8 cellular contexts compared by ENCODE assay signal in genomic region chr10:80464557-80465466, GRCh38. TPM values are rescaled to one million over a fixed set of nuclear protein-coding genes. Genes with fewer than 3 reads are reported as not detected.
DNase-seq lines count a peak whose midpoint lies in the region; ATAC-seq and TF ChIP-seq lines count a peak whose summit lies in the region.

No MANE protein-coding gene starts in this region.

- peak overlapping the region; percentile 56 for H2AFZ ChIP-seq in parathyroid adenoma

- no peaks in the 10 kb centered on the region for H3K27me3 ChIP-seq in cardiac muscle cell
- H3K27me3 ChIP-seq in parathyroid adenoma (ENCODE audit: control insufficient read depth, insufficient read depth, low read length), result no peaks in the 10 kb centered on the region

- peak; percentile 49 for DNase-seq in activated naive CD4-positive, alpha-beta T cell treated with anti-CD3 and anti-CD28 coated beads for 36 hours
- DNase-seq in activated naive CD4-positive, alpha-beta T cell treated with Interleukin-2 at 50 U/mL for 16 hours, result no peak
- peak; percentile 57 for DNase-seq in activated CD4-positive, alpha-beta memory T cell treated with anti-CD3 and anti-CD28 coated beads for 36 hours
- DNase-seq in cardiac muscle cell (ENCODE audit: low read depth in 1 of 2, low spot score in 1 of 2) (peak in 1 of 2 donors; percentile 46), ACHN (no peak), G401 (ENCODE audit: low spot score) (no peak)

- peak overlapping the region; percentile 43 for H3K4me2 ChIP-seq in parathyroid adenoma (ENCODE audit: low read length)

- H3K27ac ChIP-seq in cardiac muscle cell (peak overlapping the region; percentile 84), parathyroid adenoma (peak overlapping the region; percentile 92)

- TF ChIP-seq CTCF in cardiac muscle cell (IDR thresholded peaks at IDR 0.05; ENCODE audit: low read depth, low read length), result no peak
- no peak for TF ChIP-seq CTCF in parathyroid adenoma (IDR thresholded peaks at IDR 0.05)

- H3K9me3 ChIP-seq in cardiac muscle cell (ENCODE audit: low read depth) (no peaks in the 10 kb centered on the region), parathyroid adenoma (ENCODE audit: control insufficient read depth, low read length) (no peaks in the 10 kb centered on the region)

- intact Hi-C loops in activated naive CD4-positive, alpha-beta T cell treated with anti-CD3 and anti-CD28 coated beads for 36 hours (cut with micrococcal nuclease), result no loop called here
- intact Hi-C loops in activated CD4-positive, alpha-beta memory T cell treated with anti-CD3 and anti-CD28 coated beads for 36 hours (cut with micrococcal nuclease), result no loop called here

- CTCF ChIA-PET in activated naive CD4-positive, alpha-beta T cell treated with anti-CD3 and anti-CD28 coated beads for 36 hours (lab: Charles Lee), result interaction anchor here (0.6 to 13.9 kb wide), 9 partner anchors 8 to 57 kb away, joined by 3 to 237 read pairs (median 4); no protein-coding TSS in a partner anchor
- CTCF ChIA-PET in activated CD4-positive, alpha-beta memory T cell treated with anti-CD3 and anti-CD28 coated beads for 36 hours (lab: Charles Lee), result interaction anchor here (1.4 to 36.2 kb wide), 4 partner anchors 8 to 41 kb away, joined by 6 to 1168 read pairs (median 24); no protein-coding TSS in a partner anchor

- in situ Hi-C loops in ACHN (cut with HindIII; ENCODE audit: low pct_ligation_motif_present, low pct_unique_long_range_greater_than_20kb, low sequenced_read_pairs) (no loop called here), G401 (cut with HindIII; ENCODE audit: low sequenced_read_pairs) (no loop called here)

- POLR2A ChIA-PET in activated CD4-positive, alpha-beta memory T cell treated with anti-CD3 and anti-CD28 coated beads for 36 hours (lab: Charles Lee), result interaction anchor here (1.5 to 4.9 kb wide), 4 partner anchors 8 to 33 kb away, joined by 6 to 27 read pairs (median 12); no protein-coding TSS in a partner anchor

- H3K79me2 ChIP-seq in parathyroid adenoma, result peaks cover 60% of the 10 kb centered on the region

- H3K4me3 Mint-ChIP-seq in activated naive CD4-positive, alpha-beta T cell treated with anti-CD3 and anti-CD28 coated beads for 36 hours, result peak overlapping the region; percentile 62
- H3K4me3 Mint-ChIP-seq in activated CD4-positive, alpha-beta memory T cell treated with anti-CD3 and anti-CD28 coated beads for 36 hours, result peak overlapping the region; percentile 62

- H3K4me1 ChIP-seq in cardiac muscle cell (ENCODE audit: low read depth) (peaks cover 85% of the 10 kb centered on the region), parathyroid adenoma (peaks cover 77% of the 10 kb centered on the region)

- H3K9ac ChIP-seq in parathyroid adenoma, result no peak overlapping the region

- H3K36me3 ChIP-seq in cardiac muscle cell (no peaks in the 10 kb centered on the region), parathyroid adenoma (ENCODE audit: control insufficient read depth, insufficient read depth, low read length) (no peaks in the 10 kb centered on the region)

- H3K9me3 Mint-ChIP-seq in activated naive CD4-positive, alpha-beta T cell treated with anti-CD3 and anti-CD28 coated beads for 36 hours, result no peaks in the 10 kb centered on the region
- no peaks in the 10 kb centered on the region for H3K9me3 Mint-ChIP-seq in activated CD4-positive, alpha-beta memory T cell treated with anti-CD3 and anti-CD28 coated beads for 36 hours

- H3K36me3 Mint-ChIP-seq in activated naive CD4-positive, alpha-beta T cell treated with anti-CD3 and anti-CD28 coated beads for 36 hours (ENCODE audit: low read depth), result peaks cover 9% of the 10 kb centered on the region
- peaks cover 15% of the 10 kb centered on the region for H3K36me3 Mint-ChIP-seq in activated CD4-positive, alpha-beta memory T cell treated with anti-CD3 and anti-CD28 coated beads for 36 hours

- H3K4me3 ChIP-seq in cardiac muscle cell, result no peak overlapping the region
- no peak overlapping the region for H3K4me3 ChIP-seq in parathyroid adenoma (ENCODE audit: low read depth, low read length)

- H3K27me3 Mint-ChIP-seq in activated naive CD4-positive, alpha-beta T cell treated with anti-CD3 and anti-CD28 coated beads for 36 hours (ENCODE audit: low read depth), result no peaks in the 10 kb centered on the region
- H3K27me3 Mint-ChIP-seq in activated CD4-positive, alpha-beta memory T cell treated with anti-CD3 and anti-CD28 coated beads for 36 hours, result no peaks in the 10 kb centered on the region

- H3K4me1 Mint-ChIP-seq in activated naive CD4-positive, alpha-beta T cell treated with anti-CD3 and anti-CD28 coated beads for 36 hours (ENCODE audit: low read depth), result peaks cover 95% of the 10 kb centered on the region
- H3K4me1 Mint-ChIP-seq in activated CD4-positive, alpha-beta memory T cell treated with anti-CD3 and anti-CD28 coated beads for 36 hours (ENCODE audit: low read depth), result peaks cover 96% of the 10 kb centered on the region

- no peak for ATAC-seq in HG03095 (IDR thresholded peaks at IDR 0.05; ENCODE audit: unreplicated experiment)

- H3K27ac Mint-ChIP-seq in activated naive CD4-positive, alpha-beta T cell treated with anti-CD3 and anti-CD28 coated beads for 36 hours, result peak overlapping the region; percentile 86
- H3K27ac Mint-ChIP-seq in activated CD4-positive, alpha-beta memory T cell treated with anti-CD3 and anti-CD28 coated beads for 36 hours, result peak overlapping the region; percentile 91

RNA-seq across cellular contexts. Expression of gene TSPAN14, which starts 10.7 kb away (rescaled TPM):
- 10 to 100 TPM; 33.5 to 35.5 TPM for total RNA-seq in activated naive CD4-positive, alpha-beta T cell treated with anti-CD3 and anti-CD28 coated beads for 36 hours
- total RNA-seq in activated CD4-positive, alpha-beta memory T cell treated with anti-CD3 and anti-CD28 coated beads for 36 hours, result 10 to 100 TPM; 48.9 to 51.8 TPM
- total RNA-seq in cardiac muscle cell, result 29.5 and 31.6 TPM in 2 replicates
- polyA plus RNA-seq in cardiac muscle cell, result 55.1 and 57.0 TPM in 2 replicates
- 8.5 and 24.5 TPM in 2 replicates for total RNA-seq in G401 (2014; rRNA removed; shearing (Covaris generic))

RNA-seq across cellular contexts. Expression of gene PRXL2A, which starts 56.5 kb away (rescaled TPM):
- 10 to 100 TPM; 17.6 to 17.7 TPM for total RNA-seq in activated naive CD4-positive, alpha-beta T cell treated with anti-CD3 and anti-CD28 coated beads for 36 hours
- 10 to 100 TPM in 1 of 2 experiments, 1 to 10 TPM in 1; 9.5 to 10.1 TPM for total RNA-seq in activated CD4-positive, alpha-beta memory T cell treated with anti-CD3 and anti-CD28 coated beads for 36 hours
- total RNA-seq in cardiac muscle cell, result 52.0 and 61.8 TPM in 2 replicates
- 132 and 144 TPM in 2 replicates for polyA plus RNA-seq in cardiac muscle cell
- total RNA-seq in G401 (2014; rRNA removed; shearing (Covaris generic)), result 61.2 and 65.0 TPM in 2 replicates

Comparison
In these comparisons a context has a peak if more than half of its experiments do, and no peak if none do; other contexts are left out.
1. DNase-seq: peak in activated naive CD4-positive, alpha-beta T cell treated with anti-CD3 and anti-CD28 coated beads for 36 hours (single experiment) and activated CD4-positive, alpha-beta memory T cell treated with anti-CD3 and anti-CD28 coated beads for 36 hours (single experiment); none in activated naive CD4-positive, alpha-beta T cell treated with Interleukin-2 at 50 U/mL for 16 hours (single experiment), ACHN (single experiment) and G401 (single experiment).